ENCODE assay signal across 23 cellular contexts in the genomic region with DNA sequence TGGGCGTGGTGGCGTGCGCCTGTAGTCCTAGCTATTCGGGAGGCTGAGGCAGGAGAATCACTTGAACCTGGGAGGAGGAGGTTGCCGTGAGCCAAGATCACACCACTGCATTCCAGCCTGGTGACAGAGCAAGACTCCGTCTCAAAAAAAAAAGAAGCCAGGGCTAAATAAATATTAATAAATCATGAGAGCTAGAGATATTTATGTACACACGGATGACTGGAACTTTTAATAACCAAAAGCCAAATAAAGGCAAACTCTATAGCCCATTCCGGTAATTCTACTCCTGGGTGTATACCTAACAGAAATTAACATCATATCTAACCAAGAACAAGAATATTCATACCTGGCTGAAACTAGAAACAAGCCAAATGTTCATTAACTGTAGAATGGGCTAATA. TPM values are rescaled to one million over a fixed set of nuclear protein-coding genes. Genes with fewer than 3 reads are reported as not detected.
DNase-seq lines count a peak whose midpoint lies in the region; ATAC-seq, FAIRE-seq and TF ChIP-seq lines count a peak whose summit lies in the region.
"Had no signal": no experiment of that assay in that cellular context is flagged by ENCODE, and none has a peak within 500 bp of the region (broad histone marks: within the 10 kb centered on the region; RNA-seq: fewer than 3 reads in every experiment).

No MANE protein-coding gene starts in this region.

- ATAC-seq in HG03280 (IDR thresholded peaks at IDR 0.05; ENCODE audit: unreplicated experiment), result no peak
- ATAC-seq: left colon, natural killer cell had no signal

- no peak for TF ChIP-seq POLR2A in thyroid gland (IDR thresholded peaks at IDR 0.05)

- peak overlapping the region; percentile 87 for H3K27ac ChIP-seq in epithelial cell of prostate
- H3K27ac ChIP-seq in subcutaneous abdominal adipose tissue (ENCODE audit: low read depth, low read length), result peak overlapping the region; percentile 86
- no peak overlapping the region for H3K27ac ChIP-seq in thyroid gland
- H3K27ac ChIP-seq: ovary had no signal

- no peak overlapping the region for H3K9ac ChIP-seq in subcutaneous abdominal adipose tissue (ENCODE audit: low read length in 5 of 5)

- H3K9me3 ChIP-seq in subcutaneous abdominal adipose tissue (ENCODE audit: control insufficient read depth in 5 of 5, low read length in 5 of 5) (no peaks in the 10 kb centered on the region), thyroid gland (no peaks in the 10 kb centered on the region)
- H3K9me3 ChIP-seq: ovary had no signal

- H3K4me3 ChIP-seq in LNCaP clone FGC (ENCODE audit: low read depth, low read length) (no peak overlapping the region), subcutaneous abdominal adipose tissue (ENCODE audit: low read depth in 1 of 5, low read length in 5 of 5) (no peak overlapping the region), thyroid gland (replicated peaks in 1 of 3) (no peak overlapping the region)
- H3K4me3 ChIP-seq: ovary had no signal

- DNase-seq in activated effector memory CD4-positive, alpha-beta T cell treated with anti-CD3 and anti-CD28 coated beads, Interleukin-2, amount 50 U/mL, for 16 hours, result peak; percentile 10
- no peak for DNase-seq in activated effector memory CD4-positive, alpha-beta T cell treated with Interleukin-2 at 50 U/mL for 16 hours
- DNase-seq in LNCaP clone FGC (ENCODE audit: low read depth) (peak; percentile 54), epithelial cell of prostate (ENCODE audit: low read depth, low spot score) (no peak), D721Med (ENCODE audit: insufficient read length, low spot score) (no peak), thyroid gland (no peak)
- DNase-seq: 8988T; activated B cell treated with CpG ODN at 0.5 μM for 24 hours; activated CD4-positive, alpha-beta T cell treated with anti-CD3 and anti-CD28 coated beads, Interleukin-2, amount 50 U/mL, for 48 hours; activated CD8-positive, alpha-beta memory T cell treated with anti-CD3 and anti-CD28 coated beads, Interleukin-2, amount 50 U/mL, for 4 hours; Kasumi-1; left colon; natural killer cell; NCI-H187 treated with DMSO at 0.1 percent for 48 hours; NCI-H2227 treated with DMSO at 0.1 percent for 48 hours; NCI-H748 treated with DMSO at 0.1 percent for 48 hours; ovary; stimulated activated CD4-positive, alpha-beta T cell treated with anti-CD3 and anti-CD28 coated beads, Interleukin-4, amount 100 ng/mL, for 4 hours; stimulated activated naive CD4-positive, alpha-beta T cell; T-helper 9 cell had no signal

- H3K27me3 ChIP-seq in subcutaneous abdominal adipose tissue (ENCODE audit: control insufficient read depth in 5 of 5, insufficient read depth in 4 of 5, low read length in 5 of 5) (no peaks in the 10 kb centered on the region), thyroid gland (no peaks in the 10 kb centered on the region)
- H3K27me3 ChIP-seq: ovary had no signal

- WGBS in thyroid gland, 2 donors, result 91 to 96% methylated on average over 8 of the region's 8 CpGs

- H3K36me3 ChIP-seq in subcutaneous abdominal adipose tissue (ENCODE audit: control insufficient read depth in 5 of 5, insufficient read depth in 5 of 5, low read length in 5 of 5), result no peaks in the 10 kb centered on the region
- no peaks in the 10 kb centered on the region for H3K36me3 ChIP-seq in thyroid gland
- H3K36me3 ChIP-seq: ovary had no signal

- FAIRE-seq in D721Med (lab: Jason Lieb, UNC), result no peak
- FAIRE-seq: astrocyte had no signal

- no peak for TF ChIP-seq CTCF in LNCaP clone FGC (IDR thresholded peaks at IDR 0.05; ENCODE audit: control insufficient read depth, extremely low read depth, insufficient read depth)
- TF ChIP-seq CTCF in D721Med (IDR thresholded peaks at IDR 0.05; ENCODE audit: insufficient read depth, missing control alignments), result no peak
- TF ChIP-seq CTCF in thyroid gland (IDR thresholded peaks at IDR 0.05), result no peak

- intact Hi-C loops in thyroid gland (cut with DNase I), result no loop called here

- peaks cover 6 to 24% (median 20%) of the 10 kb centered on the region in 5 donors for H3K4me1 ChIP-seq in subcutaneous abdominal adipose tissue (ENCODE audit: control insufficient read depth in 5 of 5, insufficient read depth in 5 of 5, low read length in 5 of 5)
- H3K4me1 ChIP-seq in thyroid gland, result peaks cover 4 to 7% of the 10 kb centered on the region in 2 donors

RNA-seq across cellular contexts. Expression of a gene that starts 7.7 kb away (rescaled TPM):
- 10 to 100 TPM; 24.6 to 34.4 (median 27.9) TPM for total RNA-seq in thyroid gland

RNA-seq across cellular contexts. Expression of a gene that starts 9.1 kb away (rescaled TPM):
- total RNA-seq in thyroid gland, result 10 to 100 TPM; 22.4 to 37.1 (median 24.7) TPM

Comparison
In these comparisons a context has a peak if more than half of its experiments do, and no peak if none do; other contexts are left out.
1. DNase-seq: peak in activated effector memory CD4-positive, alpha-beta T cell treated with anti-CD3 and anti-CD28 coated beads, Interleukin-2, amount 50 U/mL, for 16 hours (single experiment) and LNCaP clone FGC (single experiment); none in activated effector memory CD4-positive, alpha-beta T cell treated with Interleukin-2 at 50 U/mL for 16 hours (single experiment), epithelial cell of prostate (single experiment), D721Med (single experiment) and thyroid gland (0 of 2).
2. H3K27ac ChIP-seq: peak in epithelial cell of prostate (single experiment) and subcutaneous abdominal adipose tissue (single experiment); none in thyroid gland (0 of 3).